Comparison of ENCODE assay signal across 19 cellular contexts in the genomic region with DNA sequence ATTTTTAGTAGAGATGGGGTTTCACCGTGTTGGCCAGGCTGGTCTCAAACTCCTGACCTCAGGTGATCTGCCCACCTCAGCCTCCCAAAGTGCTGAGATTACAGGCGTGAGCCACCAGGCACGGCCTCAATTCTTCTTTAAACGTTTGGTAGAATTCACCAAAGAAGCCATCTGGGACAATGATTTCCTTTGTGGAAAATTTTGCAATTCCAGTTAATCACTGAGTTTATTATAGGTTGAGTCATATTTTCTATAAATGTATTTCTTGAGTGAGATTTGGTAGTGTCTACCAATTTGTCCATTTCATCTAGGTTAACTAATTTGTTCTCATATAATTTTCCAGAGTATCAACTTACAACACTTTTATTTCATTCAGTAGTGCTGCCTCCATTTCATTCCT.
DNase-seq lines count a peak whose midpoint lies in the region; ATAC-seq and TF ChIP-seq lines count a peak whose summit lies in the region.
"Had no signal": no experiment of that assay in that cellular context is flagged by ENCODE, and none has a peak within 500 bp of the region (broad histone marks: within the 10 kb centered on the region; RNA-seq: fewer than 3 reads in every experiment).

No MANE protein-coding gene starts in this region.

- no peak for TF ChIP-seq CTCF in AG10803 (conservative IDR thresholded peaks at IDR 0.05; ENCODE audit: low read length)

- H3K4me3 ChIP-seq in AG10803 (ENCODE audit: low read length): no peak overlapping the region
- H3K4me3 ChIP-seq: A549, BLaER1 had no signal

- DNase-seq in AG10803 (ENCODE audit: low read depth) (peak; percentile 16), HCEC 1CT (peak; percentile 49), fibroblast of gingiva (ENCODE audit: low read depth) (peak; percentile 8), stromal cell of bone marrow (ENCODE audit: low read depth) (peak; percentile 59), DMS79 (lab: John Stamatoyannopoulos, UW) (no peak), CD1c-positive myeloid dendritic cell (ENCODE audit: extremely low spot score) (no peak)
- DNase-seq: 8988T; ACHN; Calu3; CD4-positive, alpha-beta memory T cell; COR-L47; DMS53; DND-41; GF-D8; H7 had no signal

- no peak for ATAC-seq in GM19351 (IDR thresholded peaks at IDR 0.05; ENCODE audit: unreplicated experiment)
- ATAC-seq: A549, HCT116 had no signal

Comparison
In these comparisons a context has a peak if more than half of its experiments do, and no peak if none do; other contexts are left out.
1. DNase-seq: peak in AG10803 (single experiment), HCEC 1CT (single experiment), fibroblast of gingiva (single experiment) and stromal cell of bone marrow (single experiment); none in DMS79 (single experiment) and CD1c-positive myeloid dendritic cell (single experiment).